ENCODE assay signal across 33 cellular contexts in the genomic region with DNA sequence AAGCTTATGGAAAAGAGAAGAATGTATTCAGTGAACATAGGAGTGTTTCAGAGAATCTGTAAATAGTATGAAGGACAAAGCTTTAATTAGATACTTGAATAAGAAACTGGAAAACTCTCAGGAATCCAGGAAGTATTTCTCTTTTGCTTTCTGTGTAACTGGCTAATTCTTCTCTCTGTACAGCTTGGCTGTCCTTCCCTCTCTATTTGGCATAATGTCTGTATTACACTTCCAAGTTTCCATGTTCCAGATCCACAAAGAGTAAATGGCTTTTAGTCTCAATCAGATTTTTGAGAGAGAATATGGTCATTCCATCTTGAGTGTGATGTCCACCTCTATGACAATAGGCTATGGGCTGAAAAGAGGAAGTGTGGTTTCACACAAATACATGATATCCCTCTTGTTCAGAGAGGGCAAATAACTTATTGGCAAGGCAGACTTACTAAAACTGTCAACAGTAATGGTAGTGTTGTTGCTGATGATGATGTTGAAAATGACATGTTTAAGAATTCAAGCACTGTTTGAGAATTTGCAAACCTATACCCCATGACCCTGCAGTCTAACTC.
A peak's percentile ranks its signal among the peaks of the same experiment; 100 is the strongest.
DNase-seq lines count a peak whose midpoint lies in the region; ATAC-seq, FAIRE-seq and TF ChIP-seq lines count a peak whose summit lies in the region.
"Had no signal": no experiment of that assay in that cellular context is flagged by ENCODE, and none has a peak within 500 bp of the region (broad histone marks: within the 10 kb centered on the region; RNA-seq: fewer than 3 reads in every experiment).

No MANE protein-coding gene starts in this region.

- no peak overlapping the region for H3K9ac ChIP-seq in astrocyte (ENCODE audit: low read length)

- no peak overlapping the region for H3K4me2 ChIP-seq in astrocyte (ENCODE audit: low read length)

- H3K9me3 ChIP-seq in astrocyte (ENCODE audit: insufficient read depth, low read depth, low read length): no peaks in the 10 kb centered on the region
- H3K9me3 ChIP-seq: ascending aorta, left ventricle myocardium inferior, MG63, testis had no signal

- no peak overlapping the region for H3K27ac ChIP-seq in astrocyte (ENCODE audit: low read depth, low read length)
- H3K27ac ChIP-seq: left ventricle myocardium inferior, testis had no signal

- no peaks in the 10 kb centered on the region for H4K20me1 ChIP-seq in astrocyte (ENCODE audit: insufficient read depth, low read length)

- H2AFZ ChIP-seq in astrocyte (ENCODE audit: low read depth, low read length): no peak overlapping the region

- peaks cover 2% of the 10 kb centered on the region for H3K27me3 Mint-ChIP-seq in astrocyte (ENCODE audit: low read depth, unreplicated experiment)
- H3K27me3 Mint-ChIP-seq: dendritic cell treated with granulocyte-macrophage colony-stimulating factor and Interleukin-4, amounts not matched to agents 40 ng/mL and 50 ng/mL, for 4 days; naive thymus-derived CD4-positive, alpha-beta T cell had no signal

- H3K27me3 ChIP-seq in astrocyte (ENCODE audit: insufficient read depth, low read length): no peaks in the 10 kb centered on the region
- H3K27me3 ChIP-seq: ascending aorta, MG63, testis had no signal

- intact Hi-C loops in sciatic nerve (cut with DNase I): no loop called here

- peak; percentile 39 for ATAC-seq in GM18858 (IDR thresholded peaks at IDR 0.05; ENCODE audit: unreplicated experiment)
- ATAC-seq in HG03159 (IDR thresholded peaks at IDR 0.05; ENCODE audit: unreplicated experiment): peak; percentile 51
- peak; percentile 49 for ATAC-seq in sciatic nerve
- ATAC-seq: activated CD8-positive, alpha-beta T cell treated with anti-CD3 and anti-CD28 coated beads, Interleukin-2, amount 10 ng/mL, durations not matched to agents 7 days and 5 days; naive thymus-derived CD4-positive, alpha-beta T cell had no signal

- no peak overlapping the region for H3K27ac Mint-ChIP-seq in astrocyte (ENCODE audit: unreplicated experiment)
- H3K27ac Mint-ChIP-seq: activated CD8-positive, alpha-beta T cell treated with anti-CD3 and anti-CD28 coated beads, Interleukin-2, amount 10 ng/mL, durations not matched to agents 7 days and 5 days; activated naive CD8-positive, alpha-beta T cell treated with anti-CD3 and anti-CD28 coated beads for 36 hours; dendritic cell treated with granulocyte-macrophage colony-stimulating factor and Interleukin-4, amounts not matched to agents 40 ng/mL and 50 ng/mL, for 4 days; HFFc6; mesothelial cell of epicardium; naive thymus-derived CD4-positive, alpha-beta T cell had no signal

- no peaks in the 10 kb centered on the region for H3K36me3 ChIP-seq in astrocyte (ENCODE audit: insufficient read depth, low read length)
- H3K36me3 ChIP-seq: ascending aorta, left ventricle myocardium inferior, MG63 had no signal

- DNase-seq in astrocyte (ENCODE audit: low read depth): no peak
- no peak for DNase-seq in sciatic nerve (ENCODE audit: low spot score)
- no peak for DNase-seq in NCI-H187 (lab: John Stamatoyannopoulos, UW)
- DNase-seq in NCI-H748 (lab: John Stamatoyannopoulos, UW; ENCODE audit: unreplicated experiment): no peak
- DNase-seq in foreskin fibroblast: no peak
- DNase-seq: activated CD8-positive, alpha-beta T cell treated with anti-CD3 and anti-CD28 coated beads, Interleukin-2, amount 10 ng/mL, durations not matched to agents 7 days and 5 days; activated effector memory CD4-positive, alpha-beta T cell treated with Interleukin-2 at 50 U/mL for 16 hours; activated naive CD8-positive, alpha-beta T cell treated with anti-CD3 and anti-CD28 coated beads for 36 hours; caudate nucleus; HFFc6; KBM-7; left ventricle myocardium inferior; MG63; naive thymus-derived CD4-positive, alpha-beta T cell; NCI-H1417 treated with DMSO at 0.1 percent for 48 hours; NCI-H2107; NCI-H510A; occipital lobe; Right ventricle myocardium superior; stimulated activated CD4-positive, alpha-beta T cell treated with anti-CD3 and anti-CD28 coated beads, Interleukin-15, amount 100 ng/mL, for 24 hours; stimulated activated naive CD4-positive, alpha-beta T cell treated with Interleukin-2 at 50 U/mL for 16 hours; T-helper 2 cell; testis had no signal

- H3K4me1 ChIP-seq in astrocyte (ENCODE audit: insufficient read depth, low read length): no peaks in the 10 kb centered on the region
- H3K4me1 ChIP-seq: ascending aorta, left ventricle myocardium inferior, testis had no signal

- no peaks in the 10 kb centered on the region for H3K9me3 Mint-ChIP-seq in astrocyte (ENCODE audit: unreplicated experiment)
- H3K9me3 Mint-ChIP-seq: activated naive CD8-positive, alpha-beta T cell treated with anti-CD3 and anti-CD28 coated beads for 36 hours; dendritic cell treated with granulocyte-macrophage colony-stimulating factor and Interleukin-4, amounts not matched to agents 40 ng/mL and 50 ng/mL, for 4 days; naive thymus-derived CD4-positive, alpha-beta T cell had no signal

- H3K4me3 ChIP-seq in astrocyte (ENCODE audit: insufficient read depth, low read depth, low read length): no peak overlapping the region
- no peak overlapping the region for H3K4me3 ChIP-seq in foreskin fibroblast (ENCODE audit: low read depth in 1 of 2, low read length in 2 of 2)
- H3K4me3 ChIP-seq: ascending aorta, left ventricle myocardium inferior, MG63, testis had no signal

- no peaks in the 10 kb centered on the region for H3K4me1 Mint-ChIP-seq in astrocyte (ENCODE audit: low read depth, unreplicated experiment)
- H3K4me1 Mint-ChIP-seq: activated naive CD8-positive, alpha-beta T cell treated with anti-CD3 and anti-CD28 coated beads for 36 hours; naive thymus-derived CD4-positive, alpha-beta T cell had no signal

- H3K4me3 Mint-ChIP-seq in astrocyte (ENCODE audit: unreplicated experiment): no peak overlapping the region
- H3K4me3 Mint-ChIP-seq: activated CD8-positive, alpha-beta T cell treated with anti-CD3 and anti-CD28 coated beads, Interleukin-2, amount 10 ng/mL, durations not matched to agents 7 days and 5 days; activated naive CD8-positive, alpha-beta T cell treated with anti-CD3 and anti-CD28 coated beads for 36 hours; dendritic cell treated with granulocyte-macrophage colony-stimulating factor and Interleukin-4, amounts not matched to agents 40 ng/mL and 50 ng/mL, for 4 days; HFFc6; mesothelial cell of epicardium; naive thymus-derived CD4-positive, alpha-beta T cell had no signal

- H3K36me3 Mint-ChIP-seq in astrocyte (ENCODE audit: low read depth, unreplicated experiment): no peaks in the 10 kb centered on the region
- H3K36me3 Mint-ChIP-seq: activated naive CD8-positive, alpha-beta T cell treated with anti-CD3 and anti-CD28 coated beads for 36 hours; naive thymus-derived CD4-positive, alpha-beta T cell had no signal

- TF ChIP-seq CTCF in astrocyte (IDR thresholded peaks at IDR 0.05; ENCODE audit: insufficient read depth, low read depth, low read length): no peak
- TF ChIP-seq CTCF in foreskin fibroblast (IDR thresholded peaks at IDR 0.05; ENCODE audit: low read depth, low read length): no peak

- peak; percentile 13 for FAIRE-seq in astrocyte (lab: Jason Lieb, UNC)
- FAIRE-seq: endometrium, GM12892, HTR-8/SVneo, islet of Langerhans, urothelium cell line had no signal

- no peaks in the 10 kb centered on the region for H3K79me2 ChIP-seq in astrocyte (ENCODE audit: insufficient read depth, low read length)
